In the genomic region with DNA sequence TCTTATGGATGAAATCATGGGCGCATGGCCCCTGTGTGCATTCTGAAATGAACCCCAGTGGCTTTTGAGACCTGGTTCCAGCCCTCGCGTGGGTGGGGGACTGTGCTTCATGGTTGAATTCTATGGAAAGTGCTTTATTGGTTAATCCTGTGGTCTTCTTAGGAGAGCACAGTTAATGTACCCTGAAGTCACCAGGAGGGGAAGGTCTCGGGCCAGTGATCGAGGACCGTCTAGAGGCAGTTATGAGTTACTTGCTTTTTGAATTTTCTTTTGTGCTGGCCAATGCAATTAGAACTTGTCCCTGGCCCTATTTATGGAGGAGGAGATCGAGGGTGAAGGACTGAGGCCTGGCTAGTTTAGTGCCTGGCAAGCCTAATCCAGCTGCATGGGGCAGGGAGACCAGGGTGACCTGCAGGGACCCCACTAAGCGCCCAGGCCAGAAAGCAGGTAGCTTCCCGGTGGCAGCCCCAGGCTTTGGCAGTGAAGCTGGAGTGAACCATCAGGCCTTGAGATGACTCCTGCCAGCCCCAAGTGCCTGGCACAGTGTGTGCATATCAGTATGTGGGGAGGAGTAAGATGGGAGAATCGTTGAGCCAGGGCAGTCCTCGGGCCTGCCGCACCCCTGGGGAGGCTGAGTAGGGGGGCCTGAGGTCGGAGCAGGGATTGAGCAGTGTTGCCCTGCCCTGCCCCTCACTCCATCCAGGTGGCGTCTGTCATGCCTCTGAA, we compare ENCODE assay signal across 1 cellular context.
TF ChIP-seq lines count a peak whose summit lies in the region.

No MANE protein-coding gene starts in this region.

TF ChIP-seq in IMR-90, 13 proteins besides CTCF, POLR2A, EP300 and RAD21 (continued from another document):
- no peak for TF ChIP-seq CHD1 (IDR thresholded peaks at IDR 0.05; ENCODE audit: low read depth, low read length)
